Comparison of ENCODE assay signal across 1 cellular context in genomic region chr14:68937790-68938514, GRCh38.
TF ChIP-seq lines count a peak whose summit lies in the region.

No MANE protein-coding gene starts in this region.

TF ChIP-seq in H1, 55 proteins besides CTCF, POLR2A, EP300 and RAD21 (continued from another document):
- TF ChIP-seq E2F6 (IDR thresholded peaks at IDR 0.05), result no peak
- no peak for TF ChIP-seq NANOG (IDR thresholded peaks at IDR 0.05; ENCODE audit: insufficient read depth, low read depth, low read length, poor library complexity, severe bottlenecking)
- no peak for TF ChIP-seq MAFK (IDR thresholded peaks at IDR 0.05; ENCODE audit: low read depth, low read length)
- TF ChIP-seq CBX5 (IDR thresholded peaks at IDR 0.05; ENCODE audit: low read depth, low read length), result no peak
- TF ChIP-seq SIN3A (conservative IDR thresholded peaks at IDR 0.05 in 1 of 2, IDR thresholded peaks at IDR 0.05 in 1 of 2; ENCODE audit: low read depth in 1 of 2, low read length in 2 of 2), result no peak
- TF ChIP-seq CEBPB (IDR thresholded peaks at IDR 0.05; ENCODE audit: low read depth, low read length), result no peak
- TF ChIP-seq KDM1A (IDR thresholded peaks at IDR 0.05; ENCODE audit: borderline replicate concordance, low read length), result peak; percentile 42; the same call in 1 of the 2 replicates
